Comparison of ENCODE assay signal across 8 cellular contexts in genomic region chr20:62064788-62065668, GRCh38. TPM values are rescaled to one million over a fixed set of nuclear protein-coding genes. Genes with fewer than 3 reads are reported as not detected.
DNase-seq lines count a peak whose midpoint lies in the region; ATAC-seq and TF ChIP-seq lines count a peak whose summit lies in the region.

No MANE protein-coding gene starts in this region.

- CTCF ChIA-PET in SK-N-SH (lab: Yijun Ruan, JAX) = interaction anchor here (0.9 to 2.0 kb wide), 7 partner anchors 8 to 54 kb away, joined by 3 to 17 read pairs (median 5); no protein-coding TSS in a partner anchor

- no peak for TF ChIP-seq CTCF in SK-N-SH (IDR thresholded peaks at IDR 0.05)
- no peak for TF ChIP-seq CTCF in fibroblast of villous mesenchyme (IDR thresholded peaks at IDR 0.05; ENCODE audit: insufficient read depth, low read depth, low read length)

- TF ChIP-seq RAD21 in SK-N-SH (IDR thresholded peaks at IDR 0.05; ENCODE audit: low read length) = no peak

- H2AFZ ChIP-seq in SK-N-SH (ENCODE audit: low read depth) = no peak overlapping the region

- POLR2A ChIA-PET in SK-N-SH (lab: Yijun Ruan, JAX) = interaction anchor here (1.2 to 2.8 kb wide), 6 partner anchors 25 to 77 kb away, joined by 3 to 41 read pairs (median 8); partner anchors contain the start of genes LSM14B, PSMA7 and SS18L1

- no peaks in the 10 kb centered on the region for H3K27me3 ChIP-seq in SK-N-SH (ENCODE audit: insufficient read depth)
- no peaks in the 10 kb centered on the region for H3K27me3 ChIP-seq in rectal smooth muscle tissue (ENCODE audit: control insufficient read depth, insufficient read depth, low read length)

- H3K27ac ChIP-seq in SK-N-SH (ENCODE audit: low read depth in 2 of 2, low read length in 1 of 2) (peak overlapping the region in 1 of 2 experiments; percentile 85; a peak in 2 of 4 replicates), rectal smooth muscle tissue (ENCODE audit: low read depth, low read length) (peak overlapping the region; percentile 43)

- H3K4me2 ChIP-seq in SK-N-SH = no peak overlapping the region

- H3K9me3 ChIP-seq in SK-N-SH = no peaks in the 10 kb centered on the region

- peaks cover 44% of the 10 kb centered on the region for H4K20me1 ChIP-seq in SK-N-SH (ENCODE audit: insufficient read depth)

- H3K4me1 ChIP-seq in SK-N-SH (ENCODE audit: control insufficient read depth in 1 of 2, insufficient read depth in 2 of 2, low read depth in 1 of 2, low read length in 1 of 2) (peaks cover 20 to 30% of the 10 kb centered on the region in 2 experiments; a peak in 3 of 4 replicates), rectal smooth muscle tissue (ENCODE audit: control insufficient read depth, insufficient read depth, low read length) (peaks cover 14% of the 10 kb centered on the region)

- WGBS in SK-N-SH (ENCODE audit: low lambda C conversion rate) = 4% methylated on average over 5 of the region's 162 CpGs

- H3K79me2 ChIP-seq in SK-N-SH (ENCODE audit: insufficient read depth) = peaks cover 43% of the 10 kb centered on the region

- ATAC-seq in GM18519 (IDR thresholded peaks at IDR 0.05; ENCODE audit: low FRiP score, unreplicated experiment) (peak; percentile 17), HG02943 (IDR thresholded peaks at IDR 0.05; ENCODE audit: low read depth, unreplicated experiment) (peak; percentile 18), esophagus mucosa (no peak)

- TF ChIP-seq EP300 in SK-N-SH (IDR thresholded peaks at IDR 0.05; ENCODE audit: borderline replicate concordance in 1 of 2, low read depth in 1 of 2, low read length in 1 of 2) = no peak

- DNase-seq in AG08396 (ENCODE audit: low spot score) (peak; percentile 55), SK-N-SH (peak; percentile 66), fibroblast of villous mesenchyme (ENCODE audit: low read depth) (no peak), anterior cingulate cortex (lab: John Stamatoyannopoulos, UW) (no peak)

- H3K36me3 ChIP-seq in SK-N-SH (replicated peaks in 1 of 2; ENCODE audit: control insufficient read depth in 1 of 2, insufficient read depth in 2 of 2, low read length in 1 of 2) (peaks cover 0 to 5% of the 10 kb centered on the region in 2 experiments), rectal smooth muscle tissue (ENCODE audit: control insufficient read depth, insufficient read depth, low read length) (peaks cover 2% of the 10 kb centered on the region)

- H3F3A ChIP-seq in SK-N-SH (replicated peaks; ENCODE audit: insufficient read depth) = peaks cover 6% of the 10 kb centered on the region

- peak overlapping the region; percentile 51; the same call in 1 of the 2 replicates for H3K9ac ChIP-seq in SK-N-SH
- H3K9ac ChIP-seq in rectal smooth muscle tissue (ENCODE audit: low read length) = peak overlapping the region; percentile 64

- H3K4me3 ChIP-seq in SK-N-SH (ENCODE audit: low read depth in 2 of 2, low read length in 1 of 2) = peak overlapping the region; percentile 50 to 70; a peak in 3 of 4 replicates
- peak overlapping the region; percentile 60 for H3K4me3 ChIP-seq in fibroblast of villous mesenchyme (ENCODE audit: low read depth, low read length)
- H3K4me3 ChIP-seq in rectal smooth muscle tissue (ENCODE audit: low read length) = peak overlapping the region; percentile 68

- H3K9me2 ChIP-seq in SK-N-SH = no peaks in the 10 kb centered on the region

TF ChIP-seq in SK-N-SH, 30 proteins besides CTCF, POLR2A, EP300 and RAD21:
- TF ChIP-seq NRF1 (IDR thresholded peaks at IDR 0.05; ENCODE audit: low read depth, low read length) (no peak), SIN3A (IDR thresholded peaks at IDR 0.05; ENCODE audit: borderline replicate concordance, low read depth, low read length) (no peak), JUND (IDR thresholded peaks at IDR 0.05) (no peak), PBX3 (IDR thresholded peaks at IDR 0.05) (no peak), USF1 (IDR thresholded peaks at IDR 0.05; ENCODE audit: borderline replicate concordance, low read depth) (no peak), MAX (IDR thresholded peaks at IDR 0.05; ENCODE audit: low read depth) (no peak), FOSL2 (IDR thresholded peaks at IDR 0.05; ENCODE audit: borderline replicate concordance, low read depth) (no peak), USF2 (IDR thresholded peaks at IDR 0.05; ENCODE audit: borderline replicate concordance, low read depth, low read length) (no peak), YY1 (IDR thresholded peaks at IDR 0.05; ENCODE audit: low read depth) (no peak), FOXM1 (IDR thresholded peaks at IDR 0.05; ENCODE audit: low read depth) (no peak), TEAD4 (IDR thresholded peaks at IDR 0.05; ENCODE audit: borderline replicate concordance, insufficient read depth) (no peak), MXI1 (IDR thresholded peaks at IDR 0.05; ENCODE audit: low read depth, low read length) (no peak), RFX5 (IDR thresholded peaks at IDR 0.05; ENCODE audit: low read length) (no peak), TCF12 (IDR thresholded peaks at IDR 0.05) (no peak), RCOR1 (IDR thresholded peaks at IDR 0.05; ENCODE audit: low read length) (no peak), SMC3 (IDR thresholded peaks at IDR 0.05; ENCODE audit: low read depth, low read length) (no peak), POLR2AphosphoS5 (IDR thresholded peaks at IDR 0.05; ENCODE audit: low read depth, low read length) (no peak), RXRA (IDR thresholded peaks at IDR 0.05; ENCODE audit: borderline replicate concordance, low read depth) (no peak)

RNA-seq across cellular contexts. Expression of gene TAF4, which starts 0.7 kb away (rescaled TPM):
- polyA plus RNA-seq in SK-N-SH (2012; rRNA removed) = 2.9 and 4.8 TPM in 2 replicates
- 6.3 and 6.6 TPM in 2 replicates for polyA plus RNA-seq in SK-N-SH (2012; cell fraction: cytosol; rRNA removed)
- polyA plus RNA-seq in SK-N-SH (2012; cell fraction: nucleus; rRNA removed) = 17.4 and 27.1 TPM in 2 replicates
- total RNA-seq in fibroblast of villous mesenchyme = 3.0 and 3.5 TPM in 2 replicates
- 7.7 TPM for total RNA-seq in esophagus mucosa

RNA-seq across cellular contexts. Expression of gene LSM14B, which starts 57.2 kb away (rescaled TPM):
- polyA plus RNA-seq in SK-N-SH (2012; rRNA removed) = 52.2 and 64.6 TPM in 2 replicates
- 36.9 and 51.7 TPM in 2 replicates for polyA plus RNA-seq in SK-N-SH (2012; cell fraction: cytosol; rRNA removed)
- polyA plus RNA-seq in SK-N-SH (2012; cell fraction: nucleus; rRNA removed) = 45.2 and 49.2 TPM in 2 replicates
- total RNA-seq in fibroblast of villous mesenchyme (28.7 and 30.7 TPM in 2 replicates), esophagus mucosa (28.7 TPM)

Comparison
In these comparisons a context has a peak if more than half of its experiments do, and no peak if none do; other contexts are left out.
1. DNase-seq: peak in AG08396 (single experiment) and SK-N-SH (single experiment); none in fibroblast of villous mesenchyme (single experiment) and anterior cingulate cortex (0 of 58).
2. Peak in every context shown above with its lines, with median percentiles within 50 percentile points of each other: H3K4me3 ChIP-seq.